ENCODE assay signal across 15 cellular contexts in the genomic region with DNA sequence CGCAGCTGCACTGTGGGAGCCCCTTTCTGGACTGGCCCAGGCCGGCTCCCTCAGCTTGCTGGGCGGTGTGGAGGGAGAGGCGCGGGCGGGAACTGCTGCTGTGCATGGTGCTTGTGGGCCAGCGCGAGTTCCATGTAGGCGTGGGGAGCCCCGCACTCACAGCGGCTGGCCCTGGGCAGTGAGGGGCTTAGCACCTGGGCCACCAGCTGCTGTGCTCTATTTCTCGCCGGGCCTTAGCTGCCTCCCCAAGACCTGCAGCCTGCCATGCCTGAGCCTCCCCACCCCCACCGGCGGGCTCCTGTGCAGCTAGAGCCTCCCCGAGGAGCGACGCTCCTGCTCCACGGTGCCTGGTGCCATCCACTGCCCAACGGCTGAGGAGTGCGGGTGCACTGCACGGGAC. TPM values are rescaled to one million over a fixed set of nuclear protein-coding genes. Genes with fewer than 3 reads are reported as not detected.
DNase-seq lines count a peak whose midpoint lies in the region; ATAC-seq and TF ChIP-seq lines count a peak whose summit lies in the region.
"Had no signal": no experiment of that assay in that cellular context is flagged by ENCODE, and none has a peak within 500 bp of the region (broad histone marks: within the 10 kb centered on the region; RNA-seq: fewer than 3 reads in every experiment).

No MANE protein-coding gene starts in this region.

- no peak overlapping the region for H3K27ac Mint-ChIP-seq in activated CD8-positive, alpha-beta T cell treated with anti-CD3 and anti-CD28 coated beads, Interleukin-2, amount 10 ng/mL, durations not matched to agents 7 days and 5 days
- H3K27ac Mint-ChIP-seq in activated CD8-positive, alpha-beta T cell treated with anti-CD3 and anti-CD28 coated beads for 36 hours = no peak overlapping the region
- H3K27ac Mint-ChIP-seq in dendritic cell treated with granulocyte-macrophage colony-stimulating factor and Interleukin-4, amounts not matched to agents 40 ng/mL and 50 ng/mL, for 4 days = peak overlapping the region; percentile 99
- no peak overlapping the region for H3K27ac Mint-ChIP-seq in osteocyte (ENCODE audit: unreplicated experiment)
- H3K27ac Mint-ChIP-seq in effector memory CD8-positive, alpha-beta T cell = peak overlapping the region in 1 of 2 donors; percentile 100
- H3K27ac Mint-ChIP-seq: neural progenitor cell had no signal

- intact Hi-C loops in activated CD8-positive, alpha-beta T cell treated with anti-CD3 and anti-CD28 coated beads for 36 hours (cut with micrococcal nuclease) = no loop called here
- intact Hi-C loops in HCT116 (cut with micrococcal nuclease) = no loop called here
- intact Hi-C loops in dendritic cell treated with granulocyte-macrophage colony-stimulating factor and Interleukin-4, amounts not matched to agents 40 ng/mL and 50 ng/mL, for 4 days (cut with micrococcal nuclease) = no loop called here

- H3K9me3 ChIP-seq in HCT116 (ENCODE audit: control insufficient read depth in 1 of 2, insufficient read depth in 1 of 2, low read depth in 1 of 2, low read length in 2 of 2) = no peaks in the 10 kb centered on the region
- H3K9me3 ChIP-seq: esophagus squamous epithelium, uterus had no signal

- TF ChIP-seq CTCF in activated CD8-positive, alpha-beta T cell treated with anti-CD3 and anti-CD28 coated beads for 36 hours (IDR thresholded peaks at IDR 0.05) = no peak
- TF ChIP-seq CTCF in HCT116 (IDR thresholded peaks at IDR 0.05 in 2 of 3, conservative IDR thresholded peaks at IDR 0.05 in 1 of 3; ENCODE audit: borderline replicate concordance in 1 of 3, insufficient read depth in 1 of 3, low read depth in 2 of 3, low read length in 2 of 3) (no peak), osteocyte (IDR thresholded peaks at IDR 0.05) (no peak), RWPE1 (conservative IDR thresholded peaks at IDR 0.05; ENCODE audit: low read depth) (no peak)

- DNase-seq in activated CD8-positive, alpha-beta T cell treated with anti-CD3 and anti-CD28 coated beads, Interleukin-2, amount 10 ng/mL, durations not matched to agents 7 days and 5 days = no peak
- no peak for DNase-seq in activated CD8-positive, alpha-beta T cell treated with anti-CD3 and anti-CD28 coated beads for 36 hours
- DNase-seq in HCT116 (ENCODE audit: low read depth, low spot score) (no peak), osteocyte (ENCODE audit: extremely low spot score, unreplicated experiment) (no peak), NCI-H2196 (lab: John Stamatoyannopoulos, UW; ENCODE audit: unreplicated experiment) (no peak), RWPE1 (ENCODE audit: low spot score) (no peak)
- no peak for DNase-seq in effector memory CD8-positive, alpha-beta T cell
- DNase-seq: amniotic stem cell, caudate nucleus, esophagus squamous epithelium, NCI-H187 treated with DMSO at 0.1 percent for 48 hours, uterus had no signal

- no peak overlapping the region for H2AFZ ChIP-seq in HCT116 (ENCODE audit: low read depth, low read length, poor library complexity, severe bottlenecking)
- H2AFZ ChIP-seq: neural progenitor cell had no signal

- RAD21 ChIA-PET in HCT116 (lab: Charles Lee; ENCODE audit: low non-redundant PET in 1 of 2, low total read pairs in 2 of 2, uncharacterized antibody in 2 of 2, unreplicated experiment in 2 of 2) = no interaction called here

- H4K20me1 ChIP-seq in HCT116 (ENCODE audit: insufficient read depth) = no peaks in the 10 kb centered on the region; the same call in 1 of the 2 replicates

- no peaks in the 10 kb centered on the region for H3K9me2 ChIP-seq in HCT116 (ENCODE audit: insufficient read depth)

- H3K9me3 Mint-ChIP-seq in activated CD8-positive, alpha-beta T cell treated with anti-CD3 and anti-CD28 coated beads, Interleukin-2, amount 10 ng/mL, durations not matched to agents 7 days and 5 days (ENCODE audit: insufficient read depth) = no peaks in the 10 kb centered on the region
- H3K9me3 Mint-ChIP-seq in activated CD8-positive, alpha-beta T cell treated with anti-CD3 and anti-CD28 coated beads for 36 hours = no peaks in the 10 kb centered on the region
- no peaks in the 10 kb centered on the region for H3K9me3 Mint-ChIP-seq in dendritic cell treated with granulocyte-macrophage colony-stimulating factor and Interleukin-4, amounts not matched to agents 40 ng/mL and 50 ng/mL, for 4 days
- no peaks in the 10 kb centered on the region for H3K9me3 Mint-ChIP-seq in osteocyte (ENCODE audit: unreplicated experiment)
- no peaks in the 10 kb centered on the region for H3K9me3 Mint-ChIP-seq in effector memory CD8-positive, alpha-beta T cell
- H3K9me3 Mint-ChIP-seq: neural progenitor cell had no signal

- no peak overlapping the region; the same call in 1 of the 2 replicates for H3K27ac ChIP-seq in HCT116 (ENCODE audit: low read depth, low read length)
- no peak overlapping the region for H3K27ac ChIP-seq in RWPE1
- H3K27ac ChIP-seq: neural progenitor cell, uterus had no signal

- peaks cover 4 to 15% of the 10 kb centered on the region in 2 experiments; a peak in 3 of 4 replicates for H3K4me1 ChIP-seq in HCT116 (ENCODE audit: control insufficient read depth in 1 of 2, insufficient read depth in 2 of 2, low read length in 2 of 2)
- H3K4me1 ChIP-seq: neural progenitor cell, uterus had no signal

- no peak overlapping the region for H3K9ac ChIP-seq in HCT116 (ENCODE audit: low read length)
- H3K9ac ChIP-seq: neural progenitor cell had no signal

- ATAC-seq in activated CD8-positive, alpha-beta T cell treated with anti-CD3 and anti-CD28 coated beads, Interleukin-2, amount 10 ng/mL, durations not matched to agents 7 days and 5 days = no peak
- ATAC-seq in activated CD8-positive, alpha-beta T cell treated with anti-CD3 and anti-CD28 coated beads for 36 hours = no peak
- ATAC-seq in HCT116 = no peak
- ATAC-seq in effector memory CD8-positive, alpha-beta T cell (replicated peaks) = no peak

- H3K79me2 ChIP-seq in HCT116 (ENCODE audit: insufficient read depth, low read length) = peaks cover 19% of the 10 kb centered on the region

- H3K27me3 ChIP-seq in HCT116 (ENCODE audit: insufficient read depth, low read length) = peaks cover 3% of the 10 kb centered on the region; the same call in 1 of the 2 replicates
- H3K27me3 ChIP-seq: uterus had no signal

- no peaks in the 10 kb centered on the region for H3K27me3 Mint-ChIP-seq in activated CD8-positive, alpha-beta T cell treated with anti-CD3 and anti-CD28 coated beads, Interleukin-2, amount 10 ng/mL, durations not matched to agents 7 days and 5 days (ENCODE audit: low read depth)
- peaks cover 4% of the 10 kb centered on the region for H3K27me3 Mint-ChIP-seq in activated CD8-positive, alpha-beta T cell treated with anti-CD3 and anti-CD28 coated beads for 36 hours
- H3K27me3 Mint-ChIP-seq in dendritic cell treated with granulocyte-macrophage colony-stimulating factor and Interleukin-4, amounts not matched to agents 40 ng/mL and 50 ng/mL, for 4 days = peaks cover 7% of the 10 kb centered on the region
- peaks cover 7% of the 10 kb centered on the region for H3K27me3 Mint-ChIP-seq in osteocyte (ENCODE audit: unreplicated experiment)
- no peaks in the 10 kb centered on the region for H3K27me3 Mint-ChIP-seq in effector memory CD8-positive, alpha-beta T cell

- H3K4me2 ChIP-seq in HCT116 (ENCODE audit: low read length) = peak overlapping the region; percentile 97; the same call in 1 of the 2 replicates

- no TSS peak for BruUV-seq in HCT116 (replicated peaks; lab: Mats Ljungman, UMichigan)

- H3K4me3 ChIP-seq in HCT116 (replicated peaks in 1 of 2; ENCODE audit: low read depth in 1 of 2, low read length in 2 of 2) = no peak overlapping the region
- H3K4me3 ChIP-seq: esophagus squamous epithelium, uterus had no signal

- H3K36me3 Mint-ChIP-seq in activated CD8-positive, alpha-beta T cell treated with anti-CD3 and anti-CD28 coated beads, Interleukin-2, amount 10 ng/mL, durations not matched to agents 7 days and 5 days (ENCODE audit: low read depth) = peaks cover 15% of the 10 kb centered on the region
- peaks cover 14% of the 10 kb centered on the region for H3K36me3 Mint-ChIP-seq in activated CD8-positive, alpha-beta T cell treated with anti-CD3 and anti-CD28 coated beads for 36 hours (ENCODE audit: low read depth)
- peaks cover 55% of the 10 kb centered on the region for H3K36me3 Mint-ChIP-seq in dendritic cell treated with granulocyte-macrophage colony-stimulating factor and Interleukin-4, amounts not matched to agents 40 ng/mL and 50 ng/mL, for 4 days (ENCODE audit: low read depth)
- no peaks in the 10 kb centered on the region for H3K36me3 Mint-ChIP-seq in osteocyte (ENCODE audit: unreplicated experiment)
- H3K36me3 Mint-ChIP-seq in effector memory CD8-positive, alpha-beta T cell (ENCODE audit: insufficient read depth) = peaks cover 15% of the 10 kb centered on the region
- H3K36me3 Mint-ChIP-seq: neural progenitor cell had no signal

- peak overlapping the region; percentile 92 for H3K4me3 Mint-ChIP-seq in activated CD8-positive, alpha-beta T cell treated with anti-CD3 and anti-CD28 coated beads, Interleukin-2, amount 10 ng/mL, durations not matched to agents 7 days and 5 days
- no peak overlapping the region for H3K4me3 Mint-ChIP-seq in activated CD8-positive, alpha-beta T cell treated with anti-CD3 and anti-CD28 coated beads for 36 hours
- H3K4me3 Mint-ChIP-seq in dendritic cell treated with granulocyte-macrophage colony-stimulating factor and Interleukin-4, amounts not matched to agents 40 ng/mL and 50 ng/mL, for 4 days = no peak overlapping the region
- peak overlapping the region; percentile 91 for H3K4me3 Mint-ChIP-seq in osteocyte (ENCODE audit: unreplicated experiment)
- H3K4me3 Mint-ChIP-seq in effector memory CD8-positive, alpha-beta T cell = peak overlapping the region in 1 of 2 donors; percentile 97

- POLR2A ChIA-PET in activated CD8-positive, alpha-beta T cell treated with anti-CD3 and anti-CD28 coated beads, Interleukin-2, amount 10 ng/mL, durations not matched to agents 7 days and 5 days (lab: Charles Lee) = no interaction called here
- POLR2A ChIA-PET in activated CD8-positive, alpha-beta T cell treated with anti-CD3 and anti-CD28 coated beads for 36 hours (lab: Charles Lee) = no interaction called here
- POLR2A ChIA-PET in HCT116 (lab: Charles Lee) = interaction anchor here (0.9 kb wide), 1 partner anchor 17 kb away, joined by 3 read pairs; no protein-coding TSS in a partner anchor
- POLR2A ChIA-PET in RWPE1 (lab: Yijun Ruan, JAX; ENCODE audit: low non-redundant PET) = no interaction called here

- H3K4me1 Mint-ChIP-seq in activated CD8-positive, alpha-beta T cell treated with anti-CD3 and anti-CD28 coated beads, Interleukin-2, amount 10 ng/mL, durations not matched to agents 7 days and 5 days (ENCODE audit: low read depth) = peaks cover 20% of the 10 kb centered on the region
- peaks cover 12% of the 10 kb centered on the region for H3K4me1 Mint-ChIP-seq in activated CD8-positive, alpha-beta T cell treated with anti-CD3 and anti-CD28 coated beads for 36 hours (ENCODE audit: low read depth)
- H3K4me1 Mint-ChIP-seq in dendritic cell treated with granulocyte-macrophage colony-stimulating factor and Interleukin-4, amounts not matched to agents 40 ng/mL and 50 ng/mL, for 4 days (ENCODE audit: low read depth) = peaks cover 26% of the 10 kb centered on the region
- peaks cover 4% of the 10 kb centered on the region for H3K4me1 Mint-ChIP-seq in osteocyte (ENCODE audit: unreplicated experiment)
- H3K4me1 Mint-ChIP-seq in effector memory CD8-positive, alpha-beta T cell (ENCODE audit: low read depth in 2 of 2) = peaks cover 17 to 24% of the 10 kb centered on the region in 2 donors

- H3K36me3 ChIP-seq in HCT116 (ENCODE audit: control insufficient read depth in 1 of 2, insufficient read depth in 2 of 2, low read length in 2 of 2) = peaks cover 7 to 28% of the 10 kb centered on the region in 2 experiments; a peak in 2 of 4 replicates
- H3K36me3 ChIP-seq: neural progenitor cell, uterus had no signal

- no peak for TF ChIP-seq POLR2A in HCT116 (IDR thresholded peaks at IDR 0.05; ENCODE audit: borderline replicate concordance, extremely low read depth, insufficient read depth, insufficient read length)

- TF ChIP-seq RAD21 in HCT116 (IDR thresholded peaks at IDR 0.05; ENCODE audit: low read depth) = no peak

- CTCF ChIA-PET in activated CD8-positive, alpha-beta T cell treated with anti-CD3 and anti-CD28 coated beads, Interleukin-2, amount 10 ng/mL, durations not matched to agents 7 days and 5 days (lab: Charles Lee) = interaction anchor here (1.6 kb wide), 1 partner anchor 11 kb away, joined by 3 read pairs; no protein-coding TSS in a partner anchor
- CTCF ChIA-PET in activated CD8-positive, alpha-beta T cell treated with anti-CD3 and anti-CD28 coated beads for 36 hours (lab: Charles Lee) = interaction anchor here (0.7 to 1.8 kb wide), 4 partner anchors 11 to 509 kb away, joined by 3 to 4 read pairs (median 4); no protein-coding TSS in a partner anchor
- CTCF ChIA-PET in HCT116 (lab: Charles Lee) (interaction anchor here (0.9 to 1.7 kb wide), 3 partner anchors 524 to 1082 kb away, joined by 3 to 4 read pairs (median 3); no protein-coding TSS in a partner anchor), RWPE1 (lab: Yijun Ruan, JAX) (interaction anchor here (0.6 kb wide), 1 partner anchor 516 kb away, joined by 4 read pairs; no protein-coding TSS in a partner anchor)

RNA-seq across cellular contexts. Expression of a gene that starts 1.7 kb away (rescaled TPM):
- total RNA-seq in activated CD8-positive, alpha-beta T cell treated with anti-CD3 and anti-CD28 coated beads, Interleukin-2, amount 10 ng/mL, durations not matched to agents 7 days and 5 days = 10 to 100 TPM; 22.8 to 25.9 TPM
- total RNA-seq in activated CD8-positive, alpha-beta T cell treated with anti-CD3 and anti-CD28 coated beads for 36 hours = 10 to 100 TPM; 19.3 to 22.3 TPM
- total RNA-seq in HCT116 (2021; ENCODE audit: unreplicated experiment) (33.1 TPM), osteocyte (12.1 and 14.1 TPM in 2 replicates)
- polyA plus RNA-seq in HCT116 (2012) = 16.7 and 17.6 TPM in 2 replicates

RNA-seq across cellular contexts. Expression of a gene that starts 13.3 kb away (rescaled TPM):
- total RNA-seq in activated CD8-positive, alpha-beta T cell treated with anti-CD3 and anti-CD28 coated beads, Interleukin-2, amount 10 ng/mL, durations not matched to agents 7 days and 5 days = not detected
- not detected for total RNA-seq in activated CD8-positive, alpha-beta T cell treated with anti-CD3 and anti-CD28 coated beads for 36 hours
- total RNA-seq in HCT116 (2021; ENCODE audit: unreplicated experiment) = 0.22 TPM
- 0.04 and 0.10 TPM in 2 replicates for polyA plus RNA-seq in HCT116 (2012)
- total RNA-seq in osteocyte = 91.8 and 93.4 TPM in 2 replicates

RNA-seq across cellular contexts. Expression of a gene that starts 25.0 kb away (rescaled TPM):
- not detected for total RNA-seq in activated CD8-positive, alpha-beta T cell treated with anti-CD3 and anti-CD28 coated beads, Interleukin-2, amount 10 ng/mL, durations not matched to agents 7 days and 5 days
- total RNA-seq in activated CD8-positive, alpha-beta T cell treated with anti-CD3 and anti-CD28 coated beads for 36 hours = not detected
- total RNA-seq in HCT116 (2021; ENCODE audit: unreplicated experiment) (7.5 TPM), osteocyte (6.4 and 9.3 TPM in 2 replicates)
- polyA plus RNA-seq in HCT116 (2012) = 2.0 and 3.0 TPM in 2 replicates

RNA-seq across cellular contexts. Expression of a gene that starts 43.0 kb away (rescaled TPM):
- not detected for total RNA-seq in activated CD8-positive, alpha-beta T cell treated with anti-CD3 and anti-CD28 coated beads, Interleukin-2, amount 10 ng/mL, durations not matched to agents 7 days and 5 days
- total RNA-seq in activated CD8-positive, alpha-beta T cell treated with anti-CD3 and anti-CD28 coated beads for 36 hours = not detected
- 2.4 TPM for total RNA-seq in HCT116 (2021; ENCODE audit: unreplicated experiment)
- 0.65 and 0.66 TPM in 2 replicates for polyA plus RNA-seq in HCT116 (2012)
- total RNA-seq in osteocyte = not detected in 2 replicates
- total RNA-seq: A673 had no signal

Comparison
In these comparisons a context has a peak if more than half of its experiments do, and no peak if none do; other contexts are left out.
1. H3K4me3 Mint-ChIP-seq: peak in activated CD8-positive, alpha-beta T cell treated with anti-CD3 and anti-CD28 coated beads, Interleukin-2, amount 10 ng/mL, durations not matched to agents 7 days and 5 days (single experiment) and osteocyte (single experiment); none in activated CD8-positive, alpha-beta T cell treated with anti-CD3 and anti-CD28 coated beads for 36 hours (single experiment) and dendritic cell treated with granulocyte-macrophage colony-stimulating factor and Interleukin-4, amounts not matched to agents 40 ng/mL and 50 ng/mL, for 4 days (single experiment).
2. RNA of a gene that starts 13.3 kb away (total RNA-seq): 91.8 to 93.4 TPM in osteocyte; 0.22 TPM in HCT116 (single experiment), not detected in activated CD8-positive, alpha-beta T cell treated with anti-CD3 and anti-CD28 coated beads, Interleukin-2, amount 10 ng/mL, durations not matched to agents 7 days and 5 days and not detected in activated CD8-positive, alpha-beta T cell treated with anti-CD3 and anti-CD28 coated beads for 36 hours; every median in the first group is over 10 times any median in the second.